Comparison of ENCODE assay signal across 26 cellular contexts in genomic region chr3:166456291-166456690, GRCh38.
DNase-seq lines count a peak whose midpoint lies in the region; ATAC-seq and TF ChIP-seq lines count a peak whose summit lies in the region.
"Had no signal": no experiment of that assay in that cellular context is flagged by ENCODE, and none has a peak within 500 bp of the region (broad histone marks: within the 10 kb centered on the region; RNA-seq: fewer than 3 reads in every experiment).

No MANE protein-coding gene starts in this region.

- no peak overlapping the region for H4K5ac ChIP-seq in IMR-90 (ENCODE audit: low read depth, low read length)

- CTCF ChIA-PET in IMR-90 (lab: Yijun Ruan, JAX), result no interaction called here

- no peak overlapping the region for H2AFZ ChIP-seq in IMR-90 (replicated peaks; ENCODE audit: low read length, poor library complexity)

- no peak overlapping the region for H3K23ac ChIP-seq in IMR-90 (ENCODE audit: low read depth, low read length)

- dilution Hi-C loops in IMR-90 (cut with HindIII; ENCODE audit: low sequenced_read_pairs, unreplicated experiment), result no loop called here

- H3K18ac ChIP-seq in IMR-90 (ENCODE audit: low read depth, low read length), result no peak overlapping the region

- no peaks in the 10 kb centered on the region for H3K79me1 ChIP-seq in IMR-90 (ENCODE audit: low read depth in 1 of 2, low read length in 2 of 2)

- DNase-seq in A172 (ENCODE audit: low spot score) (peak; percentile 14), IMR-90 (peak; percentile 34), SJCRH30 (no peak), foreskin melanocyte (peak; percentile 14), NCI-H1417 (lab: John Stamatoyannopoulos, UW) (no peak), inferior parietal cortex (ENCODE audit: extremely low spot score) (no peak)
- DNase-seq: CD4-positive, alpha-beta T cell; DMS53; GDM1; HCEC 1CT; KBM-7; MG63; NCI-H1105 treated with DMSO at 0.1 percent for 48 hours; NCI-H2029; NCI-H446; NCI-H524 treated with DMSO at 0.1 percent for 48 hours; NCI-H774; NK-92 treated with Interleukin-12 subunit alpha and Interleukin-12 subunit beta, amount 100 ng/mL, for 24 hours; SIG-M5; SK-N-SH had no signal

- H3K9me1 ChIP-seq in IMR-90 (ENCODE audit: insufficient read depth, low read length), result no peaks in the 10 kb centered on the region

- no peak overlapping the region for H2AK5ac ChIP-seq in IMR-90 (ENCODE audit: low read depth, low read length)

- H3K9ac ChIP-seq in IMR-90 (ENCODE audit: low read depth, low read length), result no peak overlapping the region
- H3K9ac ChIP-seq: BLaER1, SK-N-SH had no signal

- no peak overlapping the region for H4K8ac ChIP-seq in IMR-90 (ENCODE audit: low read depth in 2 of 2, low read length in 2 of 2)

- no peak overlapping the region for H4K91ac ChIP-seq in IMR-90 (ENCODE audit: insufficient read depth, low read depth, low read length)

- no peak overlapping the region for H2AK9ac ChIP-seq in IMR-90 (replicated peaks; ENCODE audit: low read depth, low read length, poor library complexity)

- H3K4ac ChIP-seq in IMR-90 (ENCODE audit: low read depth, low read length), result no peak overlapping the region

- H2BK20ac ChIP-seq in IMR-90 (ENCODE audit: low read depth, low read length), result no peak overlapping the region

- H3K56ac ChIP-seq in IMR-90 (ENCODE audit: extremely low read depth, insufficient read depth, low read length), result no peak overlapping the region

- no peak for TF ChIP-seq RAD21 in IMR-90 (IDR thresholded peaks at IDR 0.05; ENCODE audit: low read length)

- no TSS peak for BruUV-seq in IMR-90 (replicated peaks; lab: Mats Ljungman, UMichigan)

- in situ Hi-C loops in IMR-90 (cut with MboI; ENCODE audit: low sequenced_read_pairs), result no loop called here

- WGBS in IMR-90 (ENCODE audit: extremely low coverage in 2 of 2, insufficient read length in 1 of 2), 2 experiments, result 100% methylated on average over 1 of the region's 3 CpGs; no CpG with 5 or more reads in 1 of the 2 experiments

- no peak overlapping the region for H2BK15ac ChIP-seq in IMR-90 (ENCODE audit: low read depth, low read length)

- no peaks in the 10 kb centered on the region; the same call in 1 of the 2 replicates for H3K4me1 ChIP-seq in IMR-90 (ENCODE audit: control insufficient read depth, insufficient read depth, low read length)
- H3K4me1 ChIP-seq in SJCRH30, result 0 out of 2 replicates have a peak, but pooled peaks cover 5% of the 10 kb centered on the region
- H3K4me1 ChIP-seq: BLaER1 had no signal

- no peak overlapping the region for H2BK5ac ChIP-seq in IMR-90 (ENCODE audit: low read depth, low read length, poor library complexity, severe bottlenecking)

- H3K4me3 ChIP-seq in IMR-90 (ENCODE audit: insufficient read depth, low read depth, low read length), result no peak overlapping the region
- no peak overlapping the region for H3K4me3 ChIP-seq in SJCRH30
- H3K4me3 ChIP-seq: BLaER1, GM12878, MG63 had no signal

- H4K20me1 ChIP-seq in IMR-90 (ENCODE audit: insufficient read depth, low read length), result no peaks in the 10 kb centered on the region
- H4K20me1 ChIP-seq: BLaER1 had no signal

- no peaks in the 10 kb centered on the region for H3K9me3 ChIP-seq in IMR-90 (ENCODE audit: control insufficient read depth, insufficient read depth, low read length)
- no peaks in the 10 kb centered on the region for H3K9me3 ChIP-seq in SJCRH30 (replicated peaks)
- H3K9me3 ChIP-seq: BLaER1, MG63, SK-N-SH had no signal

- no peak overlapping the region for H3K14ac ChIP-seq in IMR-90 (replicated peaks; ENCODE audit: low read depth, low read length)

- H3K27me3 ChIP-seq in IMR-90 (ENCODE audit: control insufficient read depth, insufficient read depth, low read length) (no peaks in the 10 kb centered on the region), SJCRH30 (no peaks in the 10 kb centered on the region)
- H3K27me3 ChIP-seq: BLaER1, MG63 had no signal

- H3K4me2 ChIP-seq in IMR-90 (ENCODE audit: low read depth, low read length), result no peak overlapping the region
- H3K4me2 ChIP-seq: BLaER1, SK-N-SH had no signal

- intact Hi-C loops in IMR-90 (cut with micrococcal nuclease), result no loop called here

- no peak overlapping the region for H2BK120ac ChIP-seq in IMR-90 (ENCODE audit: low read depth, low read length)

- POLR2A ChIA-PET in IMR-90 (lab: Charles Lee; ENCODE audit: unreplicated experiment), result no interaction called here

- ATAC-seq in IMR-90 (ENCODE audit: low read depth) (no peak; the same call in none of the 2 replicates), GM19023 (IDR thresholded peaks at IDR 0.05; ENCODE audit: unreplicated experiment) (no peak), HG02981 (IDR thresholded peaks at IDR 0.05; ENCODE audit: unreplicated experiment) (no peak)
- ATAC-seq: GM12878, Panc1 had no signal

- TF ChIP-seq POLR2A in IMR-90 (IDR thresholded peaks at IDR 0.05; ENCODE audit: low read depth, low read length), result no peak

- no peak for TF ChIP-seq CTCF in IMR-90 (conservative IDR thresholded peaks at IDR 0.05; ENCODE audit: low read depth, low read length)

- H3K36me3 ChIP-seq in IMR-90 (ENCODE audit: control insufficient read depth, insufficient read depth, low read length) (no peaks in the 10 kb centered on the region), SJCRH30 (no peaks in the 10 kb centered on the region)
- H3K36me3 ChIP-seq: BLaER1, MG63 had no signal

- H3K27ac ChIP-seq in IMR-90 (ENCODE audit: insufficient read depth, low read length) (no peak overlapping the region), SJCRH30 (peak overlapping the region; percentile 39)
- H3K27ac ChIP-seq: 22Rv1, BLaER1 had no signal

TF ChIP-seq in IMR-90, 13 proteins besides CTCF, POLR2A, EP300 and RAD21:
- TF ChIP-seq MAFK (IDR thresholded peaks at IDR 0.05; ENCODE audit: low read depth, low read length) (no peak), NFE2L2 (IDR thresholded peaks at IDR 0.05; ENCODE audit: low read depth, low read length) (no peak), ELK1 (IDR thresholded peaks at IDR 0.05; ENCODE audit: borderline replicate concordance, low read depth, low read length) (no peak), BHLHE40 (IDR thresholded peaks at IDR 0.05; ENCODE audit: low read depth, low read length) (no peak), CHD1 (IDR thresholded peaks at IDR 0.05; ENCODE audit: low read depth, low read length) (no peak), RCOR1 (IDR thresholded peaks at IDR 0.05; ENCODE audit: insufficient replicate concordance, low read length) (no peak), SMC3 (IDR thresholded peaks at IDR 0.05; ENCODE audit: low read depth, low read length) (no peak), MAZ (IDR thresholded peaks at IDR 0.05; ENCODE audit: borderline replicate concordance, low read depth, low read length) (no peak), MXI1 (IDR thresholded peaks at IDR 0.05; ENCODE audit: borderline replicate concordance, low read depth, low read length) (no peak), FOS (IDR thresholded peaks at IDR 0.05; ENCODE audit: low read depth, low read length) (no peak), RFX5 (IDR thresholded peaks at IDR 0.05; ENCODE audit: low read depth, low read length) (no peak), CEBPB (IDR thresholded peaks at IDR 0.05; ENCODE audit: low read depth, low read length) (no peak)

Comparison
In these comparisons a context has a peak if more than half of its experiments do, and no peak if none do; other contexts are left out.
1. DNase-seq: peak in A172 (single experiment), IMR-90 (single experiment) and foreskin melanocyte (single experiment); none in SJCRH30 (0 of 2), NCI-H1417 (0 of 3) and inferior parietal cortex (single experiment).